Comparison of ENCODE assay signal across 1 cellular context in the genomic region with DNA sequence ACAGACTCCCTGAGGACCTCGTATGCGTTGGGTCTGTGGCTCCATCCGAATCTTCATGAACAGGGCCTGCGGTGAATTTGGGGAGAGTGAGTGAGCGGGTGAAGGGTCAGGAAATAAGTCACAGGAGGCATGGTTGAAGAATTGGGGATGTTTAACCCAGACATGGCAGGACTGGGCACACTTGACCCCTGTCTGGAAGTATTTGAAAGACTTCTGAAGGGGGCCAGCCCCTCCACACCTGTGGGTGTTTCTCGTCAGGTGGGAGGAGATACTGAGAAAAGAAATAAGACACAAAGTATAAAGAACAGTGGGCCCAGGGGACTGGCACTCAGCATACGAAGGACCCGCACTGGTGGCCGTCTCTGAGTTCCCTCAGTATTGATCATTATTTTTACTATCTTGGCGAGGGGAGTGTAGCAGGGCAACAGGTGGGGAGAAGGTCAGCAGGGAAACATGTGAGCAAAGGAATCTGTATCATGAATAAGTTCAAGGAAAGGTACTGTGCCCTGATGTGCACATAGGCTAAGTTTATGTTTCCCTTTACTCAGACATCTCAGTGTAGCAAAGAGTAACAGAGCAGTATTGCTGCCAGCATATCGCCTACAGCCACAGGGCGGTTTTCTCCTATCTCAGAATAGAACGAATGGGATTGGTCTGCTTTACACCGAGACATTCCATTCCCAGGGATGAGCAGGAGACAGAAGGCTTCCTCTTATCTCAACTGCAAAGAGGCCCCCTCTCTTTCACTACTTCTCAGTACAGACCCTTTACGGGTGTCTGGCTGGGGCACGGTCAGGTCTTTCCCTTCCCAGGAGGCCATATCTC.
TF ChIP-seq lines count a peak whose summit lies in the region.

No MANE protein-coding gene starts in this region.

TF ChIP-seq in GM12878, 131 proteins besides CTCF, POLR2A, EP300 and RAD21 (continued from another document):
- TF ChIP-seq, protein P1, sequence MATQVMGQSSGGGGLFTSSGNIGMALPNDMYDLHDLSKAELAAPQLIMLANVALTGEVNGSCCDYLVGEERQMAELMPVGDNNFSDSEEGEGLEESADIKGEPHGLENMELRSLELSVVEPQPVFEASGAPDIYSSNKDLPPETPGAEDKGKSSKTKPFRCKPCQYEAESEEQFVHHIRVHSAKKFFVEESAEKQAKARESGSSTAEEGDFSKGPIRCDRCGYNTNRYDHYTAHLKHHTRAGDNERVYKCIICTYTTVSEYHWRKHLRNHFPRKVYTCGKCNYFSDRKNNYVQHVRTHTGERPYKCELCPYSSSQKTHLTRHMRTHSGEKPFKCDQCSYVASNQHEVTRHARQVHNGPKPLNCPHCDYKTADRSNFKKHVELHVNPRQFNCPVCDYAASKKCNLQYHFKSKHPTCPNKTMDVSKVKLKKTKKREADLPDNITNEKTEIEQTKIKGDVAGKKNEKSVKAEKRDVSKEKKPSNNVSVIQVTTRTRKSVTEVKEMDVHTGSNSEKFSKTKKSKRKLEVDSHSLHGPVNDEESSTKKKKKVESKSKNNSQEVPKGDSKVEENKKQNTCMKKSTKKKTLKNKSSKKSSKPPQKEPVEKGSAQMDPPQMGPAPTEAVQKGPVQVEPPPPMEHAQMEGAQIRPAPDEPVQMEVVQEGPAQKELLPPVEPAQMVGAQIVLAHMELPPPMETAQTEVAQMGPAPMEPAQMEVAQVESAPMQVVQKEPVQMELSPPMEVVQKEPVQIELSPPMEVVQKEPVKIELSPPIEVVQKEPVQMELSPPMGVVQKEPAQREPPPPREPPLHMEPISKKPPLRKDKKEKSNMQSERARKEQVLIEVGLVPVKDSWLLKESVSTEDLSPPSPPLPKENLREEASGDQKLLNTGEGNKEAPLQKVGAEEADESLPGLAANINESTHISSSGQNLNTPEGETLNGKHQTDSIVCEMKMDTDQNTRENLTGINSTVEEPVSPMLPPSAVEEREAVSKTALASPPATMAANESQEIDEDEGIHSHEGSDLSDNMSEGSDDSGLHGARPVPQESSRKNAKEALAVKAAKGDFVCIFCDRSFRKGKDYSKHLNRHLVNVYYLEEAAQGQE (IDR thresholded peaks at IDR 0.05; ENCODE audit: low read depth, low read length) = no peak
- TF ChIP-seq TAF1 (IDR thresholded peaks at IDR 0.05; ENCODE audit: borderline replicate concordance, low read depth, low read length) = no peak
- no peak for TF ChIP-seq EED (IDR thresholded peaks at IDR 0.05; ENCODE audit: low read depth)
